ENCODE assay signal across 30 cellular contexts in genomic region chr14:22630486-22630885, GRCh38. TPM values are rescaled to one million over a fixed set of nuclear protein-coding genes. Genes with fewer than 3 reads are reported as not detected.
A peak's percentile ranks its signal among the peaks of the same experiment; 100 is the strongest.
DNase-seq lines count a peak whose midpoint lies in the region; ATAC-seq and TF ChIP-seq lines count a peak whose summit lies in the region.
"Had no signal": no experiment of that assay in that cellular context is flagged by ENCODE, and none has a peak within 500 bp of the region (broad histone marks: within the 10 kb centered on the region; RNA-seq: fewer than 3 reads in every experiment).

No MANE protein-coding gene starts in this region.

- H3K4me2 ChIP-seq in mesendoderm (ENCODE audit: low read length), result no peak overlapping the region
- H3K4me2 ChIP-seq: A549, GM23338, hepatocyte had no signal

- H3K27me3 ChIP-seq in mesendoderm (ENCODE audit: insufficient read depth, low read length, poor library complexity), result no peaks in the 10 kb centered on the region
- H3K27me3 ChIP-seq: hepatocyte, ovary, spleen, suprapubic skin had no signal

- in situ Hi-C loops in GM13976 (cut with MboI; ENCODE audit: low sequenced_read_pairs, unreplicated experiment), result no loop called here

- no peak for TF ChIP-seq CTCF in AG09309 (IDR thresholded peaks at IDR 0.05; ENCODE audit: control insufficient read depth, insufficient read depth, low read depth, low read length, missing control alignments)
- TF ChIP-seq CTCF in cardiac fibroblast (IDR thresholded peaks at IDR 0.05; ENCODE audit: low read depth, low read length), result no peak
- no peak for TF ChIP-seq CTCF in GM13976 (IDR thresholded peaks at IDR 0.05; ENCODE audit: borderline replicate concordance, control extremely low read depth, extremely low read depth, insufficient read depth, missing control alignments)

- H3K56ac ChIP-seq in mesendoderm (ENCODE audit: low read length), result no peak overlapping the region

- H3K4me3 ChIP-seq in AG09309 (ENCODE audit: control insufficient read depth, low read depth, low read length), result no peak overlapping the region
- no peak overlapping the region for H3K4me3 ChIP-seq in cardiac fibroblast (replicated peaks in 1 of 2; ENCODE audit: low read depth in 2 of 2, low read length in 2 of 2)
- H3K4me3 ChIP-seq in mesendoderm (ENCODE audit: low read length), result no peak overlapping the region
- H3K4me3 ChIP-seq: A549, dorsolateral prefrontal cortex, GM23338, hepatocyte, ovary, SK-N-MC, spleen, suprapubic skin had no signal

- H4K8ac ChIP-seq in mesendoderm (ENCODE audit: low read depth, low read length), result no peak overlapping the region

- no peak overlapping the region for H3K4ac ChIP-seq in mesendoderm (ENCODE audit: low read depth, low read length)

- no peaks in the 10 kb centered on the region for H3K36me3 ChIP-seq in mesendoderm (ENCODE audit: control insufficient read depth, insufficient read depth, low read length)
- H3K36me3 ChIP-seq: ovary, spleen, suprapubic skin had no signal

- no peaks in the 10 kb centered on the region for H3K79me2 ChIP-seq in mesendoderm (ENCODE audit: control insufficient read depth, insufficient read depth, low read length)
- H3K79me2 ChIP-seq: hepatocyte had no signal

- no peak overlapping the region for H2BK120ac ChIP-seq in mesendoderm (ENCODE audit: low read depth, low read length)

- no peak overlapping the region for H4K5ac ChIP-seq in mesendoderm (ENCODE audit: low read length)

- no peak overlapping the region for H2BK5ac ChIP-seq in mesendoderm (ENCODE audit: low read length)

- H2AK5ac ChIP-seq in mesendoderm (ENCODE audit: low read length), result no peak overlapping the region

- no peaks in the 10 kb centered on the region for H3K4me1 ChIP-seq in mesendoderm (ENCODE audit: control insufficient read depth, low read depth, low read length)
- H3K4me1 ChIP-seq: A549, spleen, suprapubic skin had no signal

- H3K9ac ChIP-seq in mesendoderm (ENCODE audit: low read length), result no peak overlapping the region

- H2BK15ac ChIP-seq in mesendoderm (replicated peaks; ENCODE audit: low read depth), result no peak overlapping the region

- H3K18ac ChIP-seq in mesendoderm (ENCODE audit: low read length), result no peak overlapping the region

- no CpG with 5 or more reads among the region's 2 CpGs for WGBS in mesendoderm (ENCODE audit: extremely low coverage, insufficient coverage, low lambda C conversion rate)

- H3K79me1 ChIP-seq in mesendoderm (ENCODE audit: low read length), result no peaks in the 10 kb centered on the region

- no peak for ATAC-seq in HG02938 (IDR thresholded peaks at IDR 0.05; ENCODE audit: unreplicated experiment)
- ATAC-seq: activated T-cell treated with anti-CD3 and anti-CD28 coated beads, Interleukin-2, amount 50 U/mL, for 4 hours; GM23338; naive thymus-derived CD8-positive, alpha-beta T cell; stimulated activated memory B cell treated with anti-CD40 and anti-IgM and Interleukin-4, amounts not matched to agents 10 μg/mL and 1 μg/mL and 100 μg/mL, for 72 hours had no signal

- no peak overlapping the region for H3K27ac ChIP-seq in mesendoderm (ENCODE audit: low read depth, low read length)
- H3K27ac ChIP-seq: A549, dorsolateral prefrontal cortex, hepatocyte, ovary, RWPE1, SK-N-MC, suprapubic skin had no signal

- H3K23ac ChIP-seq in mesendoderm (ENCODE audit: low read length), result no peak overlapping the region

- peak; percentile 82 for DNase-seq in AG09309 (ENCODE audit: low read depth)
- DNase-seq in HCEC 1CT, result peak; percentile 40
- DNase-seq in cardiac fibroblast (ENCODE audit: low read depth in 2 of 2), result peak; percentile 85 to 89
- DNase-seq in myocyte (ENCODE audit: low read depth), result peak; percentile 74
- DNase-seq in activated CD4-positive, alpha-beta T cell treated with anti-CD3 and anti-CD28 coated beads for 4 hours, result no peak
- DNase-seq in mesendoderm, result no peak
- no peak for DNase-seq in GM13976 (ENCODE audit: low spot score)
- DNase-seq: activated naive CD4-positive, alpha-beta T cell treated with Interleukin-2 at 50 U/mL for 16 hours; activated T-cell treated with anti-CD3 and anti-CD28 coated beads, Interleukin-2, amount 50 U/mL, for 4 hours; amniotic stem cell; CD4-positive, alpha-beta memory T cell; DMS 273 treated with DMSO at 0.1 percent for 48 hours; dorsolateral prefrontal cortex; foreskin melanocyte; naive thymus-derived CD8-positive, alpha-beta T cell; NCI-H187; NCI-H526 treated with DMSO at 0.1 percent for 48 hours; ovary; spleen; stimulated activated CD4-positive, alpha-beta T cell treated with anti-CD3 and anti-CD28 coated beads, Interleukin-2, amount 100 ng/mL, for 48 hours had no signal

RNA-seq across cellular contexts. Expression of gene OR6J1, which starts 13.7 kb away (rescaled TPM):
- total RNA-seq in myocyte, result not detected in 2 replicates
- not detected for polyA plus RNA-seq in myocyte (2012)
- polyA plus RNA-seq in mesendoderm (2013, experiment 1 of 2), result not detected
- polyA plus RNA-seq in mesendoderm (2013, experiment 2 of 2), result not detected
- total RNA-seq: activated CD8-positive, alpha-beta memory T cell treated with anti-CD3 and anti-CD28 coated beads for 36 hours; activated T-cell treated with anti-CD3 and anti-CD28 coated beads, Interleukin-2, amount 50 U/mL, for 4 hours; CD4-positive, alpha-beta memory T cell; GM23338; naive thymus-derived CD8-positive, alpha-beta T cell; spleen; suprapubic skin; ureter had no signal
- polyA plus RNA-seq: A549; CD4-positive, alpha-beta memory T cell; GM23338; hepatocyte; naive thymus-derived CD8-positive, alpha-beta T cell; ovary; spleen had no signal

RNA-seq across cellular contexts. Expression of gene ABHD4, which starts 32.4 kb away (rescaled TPM):
- total RNA-seq in myocyte, result 28.5 and 33.2 TPM in 2 replicates
- 110 TPM for polyA plus RNA-seq in myocyte (2012)
- polyA plus RNA-seq in mesendoderm (2013, experiment 1 of 2), result 35.9 TPM
- polyA plus RNA-seq in mesendoderm (2013, experiment 2 of 2), result 31.8 TPM

RNA-seq across cellular contexts. Expression of gene DAD1, which starts 41.5 kb away (rescaled TPM):
- total RNA-seq in myocyte, result 269 and 398 TPM in 2 replicates
- polyA plus RNA-seq in myocyte (2012), result 450 TPM
- polyA plus RNA-seq in mesendoderm (2013, experiment 1 of 2), result 168 TPM
- 167 TPM for polyA plus RNA-seq in mesendoderm (2013, experiment 2 of 2)

Comparison
In these comparisons a context has a peak if more than half of its experiments do, and no peak if none do; other contexts are left out.
1. DNase-seq: peak in AG09309 (single experiment), HCEC 1CT (single experiment), cardiac fibroblast (2 of 2) and myocyte (single experiment); none in activated CD4-positive, alpha-beta T cell treated with anti-CD3 and anti-CD28 coated beads for 4 hours (0 of 2), mesendoderm (single experiment) and GM13976 (single experiment).